Comparison of ENCODE assay signal across 1 cellular context in genomic region chr15:45198337-45199135, GRCh38.
A peak's percentile ranks its signal among the peaks of the same experiment; 100 is the strongest.
TF ChIP-seq lines count a peak whose summit lies in the region.

No MANE protein-coding gene starts in this region.

TF ChIP-seq in K562, 482 proteins besides CTCF, POLR2A, EP300 and RAD21 (continued from another document and continues in another):
- TF ChIP-seq TFE3 (CRISPR knock-in tag; IDR thresholded peaks at IDR 0.05) (no peak), PHF21A (IDR thresholded peaks at IDR 0.05; ENCODE audit: borderline replicate concordance, low read depth) (no peak), RBM34 (IDR thresholded peaks at IDR 0.05; ENCODE audit: borderline replicate concordance, insufficient read depth, low read length) (no peak), PBX2 (CRISPR knock-in tag; IDR thresholded peaks at IDR 0.05; ENCODE audit: low read depth) (no peak), PBX2 (tag; conservative IDR thresholded peaks at IDR 0.05; ENCODE audit: low read depth) (peak; percentile 56), ZNF407 (IDR thresholded peaks at IDR 0.05; ENCODE audit: low read depth) (peak; percentile 92), RBM14 (IDR thresholded peaks at IDR 0.05; ENCODE audit: borderline replicate concordance, insufficient read depth, low read depth, low read length) (no peak), ZNF740 (CRISPR knock-in tag; IDR thresholded peaks at IDR 0.05) (no peak), ZNF740 (tag; IDR thresholded peaks at IDR 0.05) (no peak), HNRNPK (IDR thresholded peaks at IDR 0.05; ENCODE audit: low read depth, low read length, poor library complexity, severe bottlenecking) (no peak), XRCC3 (IDR thresholded peaks at IDR 0.05) (no peak), CEBPZ (IDR thresholded peaks at IDR 0.05; ENCODE audit: borderline replicate concordance, low read depth, low read length) (no peak), ZNF398 (CRISPR knock-in tag; IDR thresholded peaks at IDR 0.05) (no peak), SREBF2 (CRISPR knock-in tag; IDR thresholded peaks at IDR 0.05) (no peak), CBX8 (IDR thresholded peaks at IDR 0.05; ENCODE audit: borderline replicate concordance, extremely low read depth, low read depth, low read length, poor library complexity, severe bottlenecking) (no peak), MAFF (IDR thresholded peaks at IDR 0.05; ENCODE audit: low read length) (no peak), XRCC5 (IDR thresholded peaks at IDR 0.05; ENCODE audit: low read depth, low read length) (peak; percentile 94), ZBTB7A (IDR thresholded peaks at IDR 0.05; ENCODE audit: borderline replicate concordance, control insufficient read depth, low read depth, low read length) (peak; percentile 100), LARP7 (IDR thresholded peaks at IDR 0.05) (no peak), DACH1 (IDR thresholded peaks at IDR 0.05; ENCODE audit: partially characterized antibody) (no peak), MCM2 (IDR thresholded peaks at IDR 0.05; ENCODE audit: low read depth) (no peak), CREBBP (IDR thresholded peaks at IDR 0.05; ENCODE audit: low read depth, low read length) (no peak), DPF2 (IDR thresholded peaks at IDR 0.05) (no peak), MXD1 (CRISPR knock-in tag; IDR thresholded peaks at IDR 0.05; ENCODE audit: borderline replicate concordance, poor library complexity, severe bottlenecking) (no peak), NCOA6 (IDR thresholded peaks at IDR 0.05) (no peak), SREBF1 (IDR thresholded peaks at IDR 0.05; ENCODE audit: borderline replicate concordance, low read depth, low read length) (peak; percentile 62; the same call in 1 of the 2 replicates), MCM5 (IDR thresholded peaks at IDR 0.05; ENCODE audit: low read depth) (no peak), ZNF274 (IDR thresholded peaks at IDR 0.05; ENCODE audit: borderline replicate concordance, low read depth, low read length) (peak; percentile 76), ELK3 (CRISPR knock-in tag; IDR thresholded peaks at IDR 0.05) (no peak), ELF4 (CRISPR knock-in tag; IDR thresholded peaks at IDR 0.05) (no peak), CC2D1A (IDR thresholded peaks at IDR 0.05) (peak; percentile 56), ETS2 (tag; IDR thresholded peaks at IDR 0.05; ENCODE audit: borderline replicate concordance, poor library complexity, severe bottlenecking) (no peak), IRF2 (CRISPR knock-in tag; IDR thresholded peaks at IDR 0.05) (no peak), NEUROD1 (IDR thresholded peaks at IDR 0.05; ENCODE audit: borderline replicate concordance, low read depth, low read length, partially characterized antibody) (no peak), SNIP1 (IDR thresholded peaks at IDR 0.05; ENCODE audit: low read depth) (no peak), DDX20 (tag; IDR thresholded peaks at IDR 0.05; ENCODE audit: low read depth) (no peak), U2AF1 (optimal IDR thresholded peaks at IDR 0.05; ENCODE audit: low read depth, low read length) (no peak), YY1 (IDR thresholded peaks at IDR 0.05; ENCODE audit: borderline replicate concordance in 1 of 3, control insufficient read depth in 1 of 3, extremely low read depth in 1 of 3, insufficient read depth in 3 of 3, insufficient read length in 1 of 3, insufficient replicate concordance in 2 of 3, low read depth in 1 of 3, low read length in 2 of 3) (peak in 2 of 3 experiments; percentile 31 to 66), SMAD1 (IDR thresholded peaks at IDR 0.05; ENCODE audit: low read depth, low read length, partially characterized antibody) (peak; percentile 55), ZNF41 (CRISPR knock-in tag; conservative IDR thresholded peaks at IDR 0.05) (no peak), MYC (IDR thresholded peaks at IDR 0.05; ENCODE audit: low read depth, low read length) (peak; percentile 53; the same call in 1 of the 2 replicates), MYC (CRISPR knock-in tag; IDR thresholded peaks at IDR 0.05; ENCODE audit: borderline replicate concordance, low read depth) (no peak), EZH2 (IDR thresholded peaks at IDR 0.05; ENCODE audit: borderline replicate concordance, low read depth, low read length) (no peak), SOX6 (IDR thresholded peaks at IDR 0.05) (peak; percentile 79)
